ENCODE assay signal across 8 cellular contexts in genomic region chr11:36451681-36452080, GRCh38.
"Had no signal": no experiment of that assay in that cellular context is flagged by ENCODE, and none has a peak within 500 bp of the region (broad histone marks: within the 10 kb centered on the region; RNA-seq: fewer than 3 reads in every experiment).

No MANE protein-coding gene starts in this region.

- H3K27ac ChIP-seq: WERI-Rb-1 had no signal

- ATAC-seq: stimulated activated memory B cell treated with anti-CD40 and anti-IgM and Interleukin-4, amounts not matched to agents 10 μg/mL and 1 μg/mL and 100 μg/mL, for 72 hours had no signal

- H3K27ac Mint-ChIP-seq: endodermal cell; stimulated activated memory B cell treated with anti-CD40 and anti-IgM and Interleukin-4, amounts not matched to agents 10 μg/mL and 1 μg/mL and 100 μg/mL, for 72 hours had no signal

- DNase-seq: endodermal cell, T1000, transverse colon, WERI-Rb-1 had no signal

- H3K36me3 Mint-ChIP-seq: stimulated activated memory B cell treated with anti-CD40 and anti-IgM and Interleukin-4, amounts not matched to agents 10 μg/mL and 1 μg/mL and 100 μg/mL, for 72 hours had no signal

- H3K27me3 Mint-ChIP-seq: stimulated activated memory B cell treated with anti-CD40 and anti-IgM and Interleukin-4, amounts not matched to agents 10 μg/mL and 1 μg/mL and 100 μg/mL, for 72 hours had no signal

- H3K9me3 ChIP-seq: neutrophil, transverse colon, vagina had no signal

- H3K4me3 Mint-ChIP-seq: activated CD8-positive, alpha-beta T cell treated with anti-CD3 and anti-CD28 coated beads, Interleukin-2, amount 10 ng/mL, durations not matched to agents 7 days and 5 days; endodermal cell; stimulated activated memory B cell treated with anti-CD40 and anti-IgM and Interleukin-4, amounts not matched to agents 10 μg/mL and 1 μg/mL and 100 μg/mL, for 72 hours had no signal

- H3K9me3 Mint-ChIP-seq: endodermal cell; stimulated activated memory B cell treated with anti-CD40 and anti-IgM and Interleukin-4, amounts not matched to agents 10 μg/mL and 1 μg/mL and 100 μg/mL, for 72 hours had no signal
